21 cellular contexts compared by ENCODE assay signal in genomic region chr20:11924923-11925322, GRCh38.
"Had no signal": no experiment of that assay in that cellular context is flagged by ENCODE, and none has a peak within 500 bp of the region (broad histone marks: within the 10 kb centered on the region; RNA-seq: fewer than 3 reads in every experiment).

No MANE protein-coding gene starts in this region.

- H3K4me3 ChIP-seq: left ventricle myocardium inferior, lower lobe of right lung, right atrium auricular region, suprapubic skin, thyroid gland, upper lobe of left lung, uterus had no signal

- H3K27me3 ChIP-seq: foreskin keratinocyte, right atrium auricular region, suprapubic skin, thyroid gland, upper lobe of left lung, uterus had no signal

- FAIRE-seq: colon, endothelial cell of umbilical vein, keratinocyte, small intestine had no signal

- H3K36me3 ChIP-seq: uterus had no signal

- H3K27ac ChIP-seq: foreskin keratinocyte, left ventricle myocardium inferior, lower lobe of right lung, right atrium auricular region, suprapubic skin, thyroid gland, upper lobe of left lung, uterus had no signal

- H3K4me1 ChIP-seq: foreskin keratinocyte, thyroid gland, uterus had no signal

- DNase-seq: effector CD4-positive, alpha-beta T cell; endodermal cell; erythroblast; foreskin keratinocyte; immature natural killer cell; left cardiac atrium; left ventricle myocardium inferior; lower lobe of right lung; mesendoderm; naive B cell; small intestine; stimulated activated CD4-positive, alpha-beta T cell treated with anti-CD3 and anti-CD28 coated beads, Interleukin-12 subunit alpha, Interleukin-12 subunit beta, amount 100 ng/mL, for 4 hours; stimulated activated naive CD4-positive, alpha-beta T cell treated with Interleukin-2 at 50 U/mL for 16 hours; thyroid gland; uterus had no signal

- H3K9me3 ChIP-seq: left ventricle myocardium inferior, lower lobe of right lung, right atrium auricular region, suprapubic skin, thyroid gland, upper lobe of left lung, uterus had no signal
